ENCODE assay signal across 14 cellular contexts in genomic region chr17:38709864-38710602, GRCh38. TPM values are rescaled to one million over a fixed set of nuclear protein-coding genes. Genes with fewer than 3 reads are reported as not detected.
DNase-seq lines count a peak whose midpoint lies in the region; ATAC-seq and TF ChIP-seq lines count a peak whose summit lies in the region.
"Had no signal": no experiment of that assay in that cellular context is flagged by ENCODE, and none has a peak within 500 bp of the region (broad histone marks: within the 10 kb centered on the region; RNA-seq: fewer than 3 reads in every experiment).

No MANE protein-coding gene starts in this region.

- H3K4me3 Mint-ChIP-seq in T-helper 1 cell treated with Interleukin-12 subunit alpha and Interleukin-12 subunit beta and Interleukin-4 antibody, amounts not matched to agents 30 μg/mL and 1 μg/mL, for 36 hours: no peak overlapping the region
- peak overlapping the region; percentile 20 for H3K4me3 Mint-ChIP-seq in activated naive CD8-positive, alpha-beta T cell
- peak overlapping the region; percentile 16 for H3K4me3 Mint-ChIP-seq in neural crest cell

- no peaks in the 10 kb centered on the region for H3K9me3 ChIP-seq in breast epithelium
- H3K9me3 ChIP-seq: prostate gland had no signal

- no peak for TF ChIP-seq POLR2A in breast epithelium (IDR thresholded peaks at IDR 0.05)

- H3K4me1 Mint-ChIP-seq in T-helper 1 cell treated with Interleukin-12 subunit alpha and Interleukin-12 subunit beta and Interleukin-4 antibody, amounts not matched to agents 30 μg/mL and 1 μg/mL, for 36 hours (ENCODE audit: low read depth): peaks cover 46% of the 10 kb centered on the region
- peaks cover 44% of the 10 kb centered on the region for H3K4me1 Mint-ChIP-seq in activated naive CD8-positive, alpha-beta T cell (ENCODE audit: low read depth)
- H3K4me1 Mint-ChIP-seq in neural crest cell: peaks cover 25% of the 10 kb centered on the region

- no peaks in the 10 kb centered on the region for H3K9me3 Mint-ChIP-seq in T-helper 1 cell treated with Interleukin-12 subunit alpha and Interleukin-12 subunit beta and Interleukin-4 antibody, amounts not matched to agents 30 μg/mL and 1 μg/mL, for 36 hours
- H3K9me3 Mint-ChIP-seq in activated naive CD8-positive, alpha-beta T cell (ENCODE audit: low read depth): no peaks in the 10 kb centered on the region
- no peaks in the 10 kb centered on the region for H3K9me3 Mint-ChIP-seq in neural crest cell

- H3K4me3 ChIP-seq in H7 (ENCODE audit: insufficient read depth, low read depth, low read length) (no peak overlapping the region), breast epithelium (no peak overlapping the region)
- H3K4me3 ChIP-seq: prostate gland had no signal

- intact Hi-C loops in breast epithelium (cut with DNase I; ENCODE audit: low total_unique reads): no loop called here

- H3K27ac Mint-ChIP-seq in T-helper 1 cell treated with Interleukin-12 subunit alpha and Interleukin-12 subunit beta and Interleukin-4 antibody, amounts not matched to agents 30 μg/mL and 1 μg/mL, for 36 hours: peak overlapping the region; percentile 55
- H3K27ac Mint-ChIP-seq in activated naive CD8-positive, alpha-beta T cell: peak overlapping the region; percentile 83
- no peak overlapping the region for H3K27ac Mint-ChIP-seq in neural crest cell (ENCODE audit: unreplicated experiment)

- H3K4me1 ChIP-seq in breast epithelium: no peaks in the 10 kb centered on the region

- H3K36me3 ChIP-seq in H7 (replicated peaks; ENCODE audit: control insufficient read depth, insufficient read depth, low read length) (no peaks in the 10 kb centered on the region; the same call in 1 of the 2 replicates), breast epithelium (peaks cover 19% of the 10 kb centered on the region)

- no peaks in the 10 kb centered on the region for H3K27me3 Mint-ChIP-seq in T-helper 1 cell treated with Interleukin-12 subunit alpha and Interleukin-12 subunit beta and Interleukin-4 antibody, amounts not matched to agents 30 μg/mL and 1 μg/mL, for 36 hours (ENCODE audit: low read depth)
- H3K27me3 Mint-ChIP-seq in activated naive CD8-positive, alpha-beta T cell: no peaks in the 10 kb centered on the region
- peaks cover 4% of the 10 kb centered on the region for H3K27me3 Mint-ChIP-seq in neural crest cell (ENCODE audit: low read depth)

- peaks cover 44% of the 10 kb centered on the region for H3K36me3 Mint-ChIP-seq in T-helper 1 cell treated with Interleukin-12 subunit alpha and Interleukin-12 subunit beta and Interleukin-4 antibody, amounts not matched to agents 30 μg/mL and 1 μg/mL, for 36 hours (ENCODE audit: low read depth)
- peaks cover 8% of the 10 kb centered on the region for H3K36me3 Mint-ChIP-seq in activated naive CD8-positive, alpha-beta T cell
- peaks cover 9% of the 10 kb centered on the region for H3K36me3 Mint-ChIP-seq in neural crest cell (ENCODE audit: low read depth)

- no peak for ATAC-seq in GM21528 (IDR thresholded peaks at IDR 0.05; ENCODE audit: low FRiP score, unreplicated experiment)

- no peak for TF ChIP-seq CTCF in neural crest cell (conservative IDR thresholded peaks at IDR 0.05)
- TF ChIP-seq CTCF in breast epithelium (IDR thresholded peaks at IDR 0.05): no peak

- DNase-seq in T-helper 1 cell (no peak), H7 (peak; percentile 32), neural crest cell (ENCODE audit: low read depth, low spot score) (no peak), breast epithelium (ENCODE audit: low spot score in 2 of 2) (no peak), NCI-H748 treated with DMSO at 0.1 percent for 48 hours (lab: John Stamatoyannopoulos, UW) (no peak)
- DNase-seq: activated CD8-positive, alpha-beta memory T cell treated with anti-CD3 and anti-CD28 coated beads, Interleukin-2, amount 50 U/mL, for 4 hours; midbrain; NCI-H146; NCI-H446 treated with DMSO at 0.1 percent for 48 hours had no signal

- H3K27me3 ChIP-seq in H7 (ENCODE audit: control insufficient read depth, insufficient read depth, low read length): peaks cover 23% of the 10 kb centered on the region; the same call in 1 of the 2 replicates
- no peaks in the 10 kb centered on the region for H3K27me3 ChIP-seq in breast epithelium

- H3K27ac ChIP-seq in breast epithelium: no peak overlapping the region
- H3K27ac ChIP-seq: prostate gland, VCaP had no signal

RNA-seq across cellular contexts. Expression of gene MLLT6, which starts 5.0 kb away (rescaled TPM):
- total RNA-seq in H7 (2014; rRNA removed; shearing (Covaris generic)): 17.8 and 22.1 TPM in 2 replicates
- total RNA-seq in neural crest cell: 79.6 and 85.1 TPM in 2 replicates
- 100 to 1,000 TPM in 1 of 3 donors, 10 to 100 TPM in 2; 41.9 to 101 (median 90.5) TPM for total RNA-seq in breast epithelium

RNA-seq across cellular contexts. Expression of gene CISD3, which starts 20.1 kb away (rescaled TPM):
- 2.9 TPM in 2 replicates for total RNA-seq in H7 (2014; rRNA removed; shearing (Covaris generic))
- 9.0 and 11.0 TPM in 2 replicates for total RNA-seq in neural crest cell
- 10 to 100 TPM in 2 of 3 donors, 1 to 10 TPM in 1; 8.9 to 15.0 (median 12.5) TPM for total RNA-seq in breast epithelium

RNA-seq across cellular contexts. Expression of gene EPOP, which starts 35.3 kb away (rescaled TPM):
- 6.1 and 6.2 TPM in 2 replicates for total RNA-seq in H7 (2014; rRNA removed; shearing (Covaris generic))
- total RNA-seq in neural crest cell (13.0 and 13.8 TPM in 2 replicates), breast epithelium (1 to 10 TPM; 2.0 to 2.1 (median 2.0) TPM)

RNA-seq across cellular contexts. Expression of gene PCGF2, which starts 38.1 kb away (rescaled TPM):
- total RNA-seq in H7 (2014; rRNA removed; shearing (Covaris generic)): 19.3 and 27.0 TPM in 2 replicates
- total RNA-seq in neural crest cell (108 and 116 TPM in 2 replicates), breast epithelium (1 to 10 TPM; 6.4 to 9.5 (median 9.3) TPM)

RNA-seq across cellular contexts. Expression of gene PSMB3, which starts 42.5 kb away (rescaled TPM):
- total RNA-seq in H7 (2014; rRNA removed; shearing (Covaris generic)): 514 and 530 TPM in 2 replicates
- total RNA-seq in neural crest cell: 193 and 203 TPM in 2 replicates
- total RNA-seq in breast epithelium: 100 to 1,000 TPM; 132 to 214 (median 167) TPM
